8 cellular contexts compared by ENCODE assay signal in the genomic region with DNA sequence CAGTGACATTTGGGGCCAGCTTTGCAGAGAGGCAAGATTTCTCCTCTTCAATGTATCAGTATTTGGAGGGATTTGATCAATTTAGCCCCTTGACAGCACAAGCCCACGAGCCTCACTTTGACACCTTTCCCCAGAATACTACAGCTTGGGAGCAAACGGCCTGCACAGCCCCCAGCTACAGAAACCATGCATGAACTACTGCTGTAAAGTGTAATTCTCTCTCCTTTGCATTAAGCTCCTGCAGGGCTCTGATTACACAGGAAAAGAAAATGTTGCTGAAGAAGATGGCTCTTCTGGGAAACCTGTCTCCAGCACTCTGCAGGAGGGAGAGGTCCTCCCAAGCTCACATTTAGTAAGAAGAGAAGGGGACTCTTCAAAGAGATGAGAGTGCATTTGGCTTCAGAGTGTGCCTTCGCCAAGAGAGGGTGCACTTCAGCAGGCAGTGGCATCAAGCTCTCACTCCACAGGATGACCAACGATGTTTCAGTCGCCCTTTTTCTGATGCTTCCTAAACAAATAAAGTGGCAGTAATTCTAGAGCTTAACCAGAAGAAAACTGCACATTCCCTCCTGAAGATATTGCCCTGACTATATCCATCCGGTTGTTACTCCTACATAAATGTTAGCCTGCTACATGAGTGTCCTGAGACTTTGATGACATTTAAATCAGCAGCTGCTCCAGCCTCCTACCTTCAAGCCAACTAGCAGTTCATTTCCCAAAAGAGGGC.
DNase-seq lines count a peak whose midpoint lies in the region; ATAC-seq, FAIRE-seq and TF ChIP-seq lines count a peak whose summit lies in the region.

No MANE protein-coding gene starts in this region.

- no peaks in the 10 kb centered on the region for H3K36me3 ChIP-seq in thoracic aorta

- no peak overlapping the region for H3K27ac ChIP-seq in right cardiac atrium (ENCODE audit: low read length)
- H3K27ac ChIP-seq in thoracic aorta = no peak overlapping the region

- no peak overlapping the region for H3K4me3 Mint-ChIP-seq in activated T-cell treated with anti-CD3 and anti-CD28 coated beads, Interleukin-2, amount 50 U/mL, for 72 hours

- FAIRE-seq in HTR-8/SVneo (lab: Jason Lieb, UNC) = no peak

- no peaks in the 10 kb centered on the region for H3K27me3 Mint-ChIP-seq in activated T-cell treated with anti-CD3 and anti-CD28 coated beads, Interleukin-2, amount 50 U/mL, for 72 hours (ENCODE audit: low read depth)

- no peak overlapping the region for H3K4me3 ChIP-seq in right cardiac atrium (ENCODE audit: low read length)
- no peak overlapping the region for H3K4me3 ChIP-seq in thoracic aorta

- H3K4me1 Mint-ChIP-seq in activated T-cell treated with anti-CD3 and anti-CD28 coated beads, Interleukin-2, amount 50 U/mL, for 72 hours (ENCODE audit: low read depth) = peaks cover 65% of the 10 kb centered on the region

- peaks cover 11 to 13% of the 10 kb centered on the region in 2 donors for H3K9me3 Mint-ChIP-seq in activated T-cell treated with anti-CD3 and anti-CD28 coated beads, Interleukin-2, amount 50 U/mL, for 72 hours

- peak; percentile 54 to 55 for ATAC-seq in activated T-cell treated with anti-CD3 and anti-CD28 coated beads, Interleukin-2, amount 50 U/mL, for 72 hours (replicated peaks in 1 of 2)
- ATAC-seq in right cardiac atrium (peak; percentile 59 to 62), thoracic aorta (ENCODE audit: insufficient number of reproducible peaks, low FRiP score, low read depth) (no peak), HG02798 (IDR thresholded peaks at IDR 0.05; ENCODE audit: poor library complexity, unreplicated experiment) (no peak), HG03342 (IDR thresholded peaks at IDR 0.05; ENCODE audit: unreplicated experiment) (no peak)

- 24% methylated on average over 6 of the region's 6 CpGs for WGBS in right cardiac atrium

- H3K27ac Mint-ChIP-seq in activated T-cell treated with anti-CD3 and anti-CD28 coated beads, Interleukin-2, amount 50 U/mL, for 72 hours = peak overlapping the region; percentile 80

- peaks cover 18 to 33% of the 10 kb centered on the region in 2 donors for H3K36me3 Mint-ChIP-seq in activated T-cell treated with anti-CD3 and anti-CD28 coated beads, Interleukin-2, amount 50 U/mL, for 72 hours (ENCODE audit: insufficient read depth in 2 of 2)

- peak; percentile 27 for DNase-seq in DMS79 (lab: John Stamatoyannopoulos, UW)
- peak; percentile 42 for DNase-seq in HTR-8/SVneo (ENCODE audit: insufficient read length, low spot score)
- peak; percentile 16 to 36 for DNase-seq in activated T-cell treated with anti-CD3 and anti-CD28 coated beads, Interleukin-2, amount 50 U/mL, for 72 hours
- DNase-seq in right cardiac atrium = peak in 1 of 3 donors; percentile 58
- no peak for DNase-seq in thoracic aorta (ENCODE audit: low spot score)
- no peak for DNase-seq in NOMO-1 (lab: John Stamatoyannopoulos, UW; ENCODE audit: unreplicated experiment in 2 of 2)

- intact Hi-C loops in right cardiac atrium (cut with DNase I) = loop anchor here in 2 of 4 donors (5.0 to 10.0 kb wide), 2 partner anchors 335 to 343 kb away; partner anchors contain the start of gene NFIL3 (in 1 of the 2)

- TF ChIP-seq CTCF in thoracic aorta (IDR thresholded peaks at IDR 0.05) = peak; percentile 18

- H3K4me1 ChIP-seq in right cardiac atrium (ENCODE audit: control insufficient read depth, insufficient read depth, low read length) (no peaks in the 10 kb centered on the region), thoracic aorta (ENCODE audit: control insufficient read depth in 1 of 2, low read depth in 2 of 2) (no peaks in the 10 kb centered on the region)

- no peaks in the 10 kb centered on the region for H3K27me3 ChIP-seq in right cardiac atrium (ENCODE audit: control insufficient read depth, insufficient read depth)
- H3K27me3 ChIP-seq in thoracic aorta (replicated peaks; ENCODE audit: insufficient read depth) = no peaks in the 10 kb centered on the region

- H3K9me3 ChIP-seq in right cardiac atrium (ENCODE audit: control insufficient read depth, low read length) (no peaks in the 10 kb centered on the region), thoracic aorta (no peaks in the 10 kb centered on the region)

Comparison
In these comparisons a context has a peak if more than half of its experiments do, and no peak if none do; other contexts are left out.
1. DNase-seq: peak in DMS79 (single experiment), HTR-8/SVneo (single experiment) and activated T-cell treated with anti-CD3 and anti-CD28 coated beads, Interleukin-2, amount 50 U/mL, for 72 hours (2 of 2); none in thoracic aorta (single experiment) and NOMO-1 (0 of 2).
2. ATAC-seq: peak in activated T-cell treated with anti-CD3 and anti-CD28 coated beads, Interleukin-2, amount 50 U/mL, for 72 hours (2 of 2) and right cardiac atrium (2 of 2); none in thoracic aorta (single experiment), HG02798 (single experiment) and HG03342 (single experiment).